1 cellular context compared by ENCODE assay signal in genomic region chr1:9001505-9002213, GRCh38.
A peak's percentile ranks its signal among the peaks of the same experiment; 100 is the strongest.
TF ChIP-seq lines count a peak whose summit lies in the region.
"Not testable (repeated sequence)": the region's sequence is repeated elsewhere in the genome, so short reads cannot be mapped to it uniquely, and the experiment has no call there.

No MANE protein-coding gene starts in this region.

TF ChIP-seq in HepG2, 621 proteins besides CTCF, POLR2A, EP300 and RAD21:
- TF ChIP-seq HDAC2 (CRISPR knock-in tag; IDR thresholded peaks at IDR 0.05) (peak; percentile 42; the same call in 1 of the 2 replicates), SAP130 (CRISPR knock-in tag; IDR thresholded peaks at IDR 0.05; ENCODE audit: low read depth) (peak; percentile 57), PITX1 (CRISPR knock-in tag; IDR thresholded peaks at IDR 0.05) (peak; percentile 97), ZNF687 (CRISPR knock-in tag; IDR thresholded peaks at IDR 0.05) (peak; percentile 47), FOXA1 (CRISPR knock-in tag; IDR thresholded peaks at IDR 0.05) (peak; percentile 78), MED1 (CRISPR knock-in tag; IDR thresholded peaks at IDR 0.05) (0 out of 2 replicates have a peak, but pooled peaks have one; percentile 27), SOX13 (CRISPR knock-in tag; conservative IDR thresholded peaks at IDR 0.05 in 1 of 2, IDR thresholded peaks at IDR 0.05 in 1 of 2) (peak in 1 of 2 experiments; percentile 62; a peak in 1 of 4 replicates), SOX6 (CRISPR knock-in tag; IDR thresholded peaks at IDR 0.05) (peak; percentile 54), KDM1A (CRISPR knock-in tag; IDR thresholded peaks at IDR 0.05) (peak; percentile 34; the same call in 1 of the 2 replicates), HOXA3 (CRISPR knock-in tag; IDR thresholded peaks at IDR 0.05) (peak; percentile 43; the same call in 1 of the 2 replicates), TEAD3 (CRISPR knock-in tag; optimal IDR thresholded peaks at IDR 0.05; ENCODE audit: borderline replicate concordance) (peak; percentile 8), ZSCAN21 (CRISPR knock-in tag; IDR thresholded peaks at IDR 0.05; ENCODE audit: borderline replicate concordance) (0 out of 2 replicates have a peak, but pooled peaks have one; percentile 17), ZFY (CRISPR knock-in tag; IDR thresholded peaks at IDR 0.05) (0 out of 2 replicates have a peak, but pooled peaks have one; percentile 39), MYC (CRISPR knock-in tag; IDR thresholded peaks at IDR 0.05; ENCODE audit: borderline replicate concordance) (0 out of 2 replicates have a peak, but pooled peaks have one; percentile 17), YY1 (IDR thresholded peaks at IDR 0.05; ENCODE audit: insufficient read depth, insufficient replicate concordance, low read depth, low read length) (peak; percentile 16), ZNF605 (CRISPR knock-in tag; IDR thresholded peaks at IDR 0.05) (0 out of 2 replicates have a peak, but pooled peaks have one; percentile 63), YEATS4 (CRISPR knock-in tag; IDR thresholded peaks at IDR 0.05; ENCODE audit: borderline replicate concordance) (0 out of 2 replicates have a peak, but pooled peaks have one; percentile 23), TCF12 (CRISPR knock-in tag; IDR thresholded peaks at IDR 0.05) (0 out of 2 replicates have a peak, but pooled peaks have one; percentile 44), NR2F6 (CRISPR knock-in tag; IDR thresholded peaks at IDR 0.05) (0 out of 2 replicates have a peak, but pooled peaks have one; percentile 7), ATF3 (CRISPR knock-in tag; IDR thresholded peaks at IDR 0.05) (0 out of 2 replicates have a peak, but pooled peaks have one; percentile 21), HMGXB4 (CRISPR knock-in tag; IDR thresholded peaks at IDR 0.05; ENCODE audit: borderline replicate concordance in 1 of 2, low read depth in 1 of 2) (0 out of 4 replicates have a peak, but pooled peaks of 1 of the 2 experiments have one; percentile 20), ZNF572 (CRISPR knock-in tag; IDR thresholded peaks at IDR 0.05) (0 out of 2 replicates have a peak, but pooled peaks have one; percentile 37), RCOR2 (CRISPR knock-in tag; IDR thresholded peaks at IDR 0.05) (0 out of 2 replicates have a peak, but pooled peaks have one; percentile 30), TBX2 (CRISPR knock-in tag; IDR thresholded peaks at IDR 0.05; ENCODE audit: borderline replicate concordance) (peak; percentile 30; the same call in 1 of the 2 replicates), ZMYM4 (CRISPR knock-in tag; IDR thresholded peaks at IDR 0.05) (peak; percentile 51; the same call in 1 of the 2 replicates), ZFP90 (CRISPR knock-in tag; IDR thresholded peaks at IDR 0.05; ENCODE audit: borderline replicate concordance) (peak; percentile 62; the same call in 1 of the 2 replicates), FOXA3 (CRISPR knock-in tag; IDR thresholded peaks at IDR 0.05) (peak; percentile 65), ZNF891 (CRISPR knock-in tag; IDR thresholded peaks at IDR 0.05) (0 out of 2 replicates have a peak, but pooled peaks have one; percentile 29), ZNF460 (CRISPR knock-in tag; IDR thresholded peaks at IDR 0.05; ENCODE audit: borderline replicate concordance) (peak; percentile 94), CREB1 (CRISPR knock-in tag; IDR thresholded peaks at IDR 0.05) (peak; percentile 46; the same call in 1 of the 2 replicates), FOSL2 (CRISPR knock-in tag; IDR thresholded peaks at IDR 0.05) (peak; percentile 70; the same call in 1 of the 2 replicates), SOX5 (CRISPR knock-in tag; IDR thresholded peaks at IDR 0.05; ENCODE audit: borderline replicate concordance) (peak; percentile 69), ZMYM3 (CRISPR knock-in tag; IDR thresholded peaks at IDR 0.05) (peak; percentile 64; the same call in 1 of the 2 replicates)
- not testable (repeated sequence) for TF ChIP-seq FOXA1, SOX13, SOX6, TCF12, NR2F6, CREB1 (IDR thresholded peaks at IDR 0.05)
- TF ChIP-seq, protein P1, sequence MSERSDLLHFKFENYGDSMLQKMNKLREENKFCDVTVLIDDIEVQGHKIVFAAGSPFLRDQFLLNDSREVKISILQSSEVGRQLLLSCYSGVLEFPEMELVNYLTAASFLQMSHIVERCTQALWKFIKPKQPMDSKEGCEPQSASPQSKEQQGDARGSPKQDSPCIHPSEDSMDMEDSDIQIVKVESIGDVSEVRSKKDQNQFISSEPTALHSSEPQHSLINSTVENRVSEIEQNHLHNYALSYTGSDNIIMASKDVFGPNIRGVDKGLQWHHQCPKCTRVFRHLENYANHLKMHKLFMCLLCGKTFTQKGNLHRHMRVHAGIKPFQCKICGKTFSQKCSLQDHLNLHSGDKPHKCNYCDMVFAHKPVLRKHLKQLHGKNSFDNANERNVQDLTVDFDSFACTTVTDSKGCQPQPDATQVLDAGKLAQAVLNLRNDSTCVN (CRISPR knock-in tag; IDR thresholded peaks at IDR 0.05; ENCODE audit: borderline replicate concordance) = 0 out of 2 replicates have a peak, but pooled peaks have one; percentile 2
- TF ChIP-seq, protein P2, sequence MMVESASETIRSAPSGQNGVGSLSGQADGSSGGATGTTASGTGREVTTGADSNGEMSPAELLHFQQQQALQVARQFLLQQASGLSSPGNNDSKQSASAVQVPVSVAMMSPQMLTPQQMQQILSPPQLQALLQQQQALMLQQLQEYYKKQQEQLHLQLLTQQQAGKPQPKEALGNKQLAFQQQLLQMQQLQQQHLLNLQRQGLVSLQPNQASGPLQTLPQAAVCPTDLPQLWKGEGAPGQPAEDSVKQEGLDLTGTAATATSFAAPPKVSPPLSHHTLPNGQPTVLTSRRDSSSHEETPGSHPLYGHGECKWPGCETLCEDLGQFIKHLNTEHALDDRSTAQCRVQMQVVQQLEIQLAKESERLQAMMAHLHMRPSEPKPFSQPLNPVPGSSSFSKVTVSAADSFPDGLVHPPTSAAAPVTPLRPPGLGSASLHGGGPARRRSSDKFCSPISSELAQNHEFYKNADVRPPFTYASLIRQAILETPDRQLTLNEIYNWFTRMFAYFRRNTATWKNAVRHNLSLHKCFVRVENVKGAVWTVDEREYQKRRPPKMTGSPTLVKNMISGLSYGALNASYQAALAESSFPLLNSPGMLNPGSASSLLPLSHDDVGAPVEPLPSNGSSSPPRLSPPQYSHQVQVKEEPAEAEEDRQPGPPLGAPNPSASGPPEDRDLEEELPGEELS (CRISPR knock-in tag; IDR thresholded peaks at IDR 0.05) = peak; percentile 57; the same call in 1 of the 2 replicates
- TF ChIP-seq, protein P3, sequence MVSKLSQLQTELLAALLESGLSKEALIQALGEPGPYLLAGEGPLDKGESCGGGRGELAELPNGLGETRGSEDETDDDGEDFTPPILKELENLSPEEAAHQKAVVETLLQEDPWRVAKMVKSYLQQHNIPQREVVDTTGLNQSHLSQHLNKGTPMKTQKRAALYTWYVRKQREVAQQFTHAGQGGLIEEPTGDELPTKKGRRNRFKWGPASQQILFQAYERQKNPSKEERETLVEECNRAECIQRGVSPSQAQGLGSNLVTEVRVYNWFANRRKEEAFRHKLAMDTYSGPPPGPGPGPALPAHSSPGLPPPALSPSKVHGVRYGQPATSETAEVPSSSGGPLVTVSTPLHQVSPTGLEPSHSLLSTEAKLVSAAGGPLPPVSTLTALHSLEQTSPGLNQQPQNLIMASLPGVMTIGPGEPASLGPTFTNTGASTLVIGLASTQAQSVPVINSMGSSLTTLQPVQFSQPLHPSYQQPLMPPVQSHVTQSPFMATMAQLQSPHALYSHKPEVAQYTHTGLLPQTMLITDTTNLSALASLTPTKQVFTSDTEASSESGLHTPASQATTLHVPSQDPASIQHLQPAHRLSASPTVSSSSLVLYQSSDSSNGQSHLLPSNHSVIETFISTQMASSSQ (IDR thresholded peaks at IDR 0.05; ENCODE audit: low read depth) = peak; percentile 59
- TF ChIP-seq, protein P3 (CRISPR knock-in tag; IDR thresholded peaks at IDR 0.05; ENCODE audit: borderline replicate concordance) = peak; percentile 39; the same call in 1 of the 2 replicates
- TF ChIP-seq, protein P4, sequence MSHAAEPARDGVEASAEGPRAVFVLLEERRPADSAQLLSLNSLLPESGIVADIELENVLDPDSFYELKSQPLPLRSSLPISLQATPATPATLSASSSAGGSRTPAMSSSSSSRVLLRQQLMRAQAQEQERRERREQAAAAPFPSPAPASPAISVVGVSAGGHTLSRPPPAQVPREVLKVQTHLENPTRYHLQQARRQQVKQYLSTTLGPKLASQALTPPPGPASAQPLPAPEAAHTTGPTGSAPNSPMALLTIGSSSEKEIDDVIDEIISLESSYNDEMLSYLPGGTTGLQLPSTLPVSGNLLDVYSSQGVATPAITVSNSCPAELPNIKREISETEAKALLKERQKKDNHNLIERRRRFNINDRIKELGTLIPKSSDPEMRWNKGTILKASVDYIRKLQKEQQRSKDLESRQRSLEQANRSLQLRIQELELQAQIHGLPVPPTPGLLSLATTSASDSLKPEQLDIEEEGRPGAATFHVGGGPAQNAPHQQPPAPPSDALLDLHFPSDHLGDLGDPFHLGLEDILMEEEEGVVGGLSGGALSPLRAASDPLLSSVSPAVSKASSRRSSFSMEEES (CRISPR knock-in tag; IDR thresholded peaks at IDR 0.05) = 0 out of 2 replicates have a peak, but pooled peaks have one; percentile 22
TF ChIP-seq in HepG2: peak in this region for 37; not testable (repeated sequence) for 584.
